31 cellular contexts compared by ENCODE assay signal in genomic region chr20:47079047-47079446, GRCh38.
"Had no signal": no experiment of that assay in that cellular context is flagged by ENCODE, and none has a peak within 500 bp of the region (broad histone marks: within the 10 kb centered on the region; RNA-seq: fewer than 3 reads in every experiment).

No MANE protein-coding gene starts in this region.

- FAIRE-seq: TTC549 had no signal

- DNase-seq: activated B cell treated with CpG ODN at 0.5 μM for 24 hours; activated CD4-positive, alpha-beta memory T cell treated with anti-CD3 and anti-CD28 coated beads for 36 hours; activated CD4-positive, alpha-beta memory T cell treated with anti-CD3 and anti-CD28 coated beads, Interleukin-2, amount 10 ng/mL, durations not matched to agents 7 days and 5 days; activated CD4-positive, alpha-beta T cell treated with anti-CD3 and anti-CD28 coated beads for 1 hour; activated CD4-positive, alpha-beta T cell treated with anti-CD3 and anti-CD28 coated beads for 36 hours; activated CD4-positive, alpha-beta T cell treated with anti-CD3 and anti-CD28 coated beads for 4 hours; activated CD4-positive, alpha-beta T cell treated with anti-CD3 and anti-CD28 coated beads for 48 hours; activated CD4-positive, alpha-beta T cell treated with anti-CD3 and anti-CD28 coated beads, Interleukin-2, amount 10 ng/mL, durations not matched to agents 24 days and 14 days; activated CD4-positive, alpha-beta T cell treated with anti-CD3 and anti-CD28 coated beads, Interleukin-2, amount 10 ng/mL, durations not matched to agents 7 days and 5 days; activated CD4-positive, alpha-beta T cell treated with anti-CD3 and anti-CD28 coated beads, Interleukin-2, amount 50 U/mL, for 1 hour; activated CD4-positive, alpha-beta T cell treated with anti-CD3 and anti-CD28 coated beads, Interleukin-2, amount 50 U/mL, for 4 hours; activated CD4-positive, alpha-beta T cell treated with anti-CD3 and anti-CD28 coated beads, Interleukin-2, amount 50 U/mL, for 48 hours; activated CD4-positive, CD25-positive, alpha-beta regulatory T cell; activated CD4-positive, CD25-positive, alpha-beta regulatory T cell treated with anti-CD3 and anti-CD28 coated beads, Interleukin-2, amount 50 U/mL, for 72 hours; activated CD8-positive, alpha-beta memory T cell treated with anti-CD3 and anti-CD28 coated beads for 24 hours; activated CD8-positive, alpha-beta memory T cell treated with anti-CD3 and anti-CD28 coated beads, Interleukin-2, amount 50 U/mL, for 4 hours; activated CD8-positive, alpha-beta memory T cell treated with anti-CD3 and anti-CD28 coated beads, Interleukin-2, amount 50 U/mL, for 48 hours; activated CD8-positive, alpha-beta T cell treated with anti-CD3 and anti-CD28 coated beads for 36 hours; activated CD8-positive, alpha-beta T cell treated with anti-CD3 and anti-CD28 coated beads, Interleukin-2, amount 10 ng/mL, durations not matched to agents 7 days and 5 days; activated T-cell treated with anti-CD3 and anti-CD28 coated beads for 4 hours; T-cell; T-helper 1 cell; T-helper 17 cell; T-helper 2 cell; T-helper 9 cell; T1000; WERI-Rb-1 had no signal

- H3K27ac ChIP-seq: WERI-Rb-1 had no signal

- ATAC-seq: activated CD4-positive, alpha-beta T cell treated with anti-CD3 and anti-CD28 coated beads for 36 hours; activated CD4-positive, CD25-positive, alpha-beta regulatory T cell treated with anti-CD3 and anti-CD28 coated beads, Interleukin-2, amount 50 U/mL, for 24 hours; activated CD8-positive, alpha-beta memory T cell treated with anti-CD3 and anti-CD28 coated beads, Interleukin-2, amount 10 ng/mL, durations not matched to agents 7 days and 5 days; activated CD8-positive, alpha-beta T cell treated with anti-CD3 and anti-CD28 coated beads for 36 hours; activated CD8-positive, alpha-beta T cell treated with anti-CD3 and anti-CD28 coated beads, Interleukin-2, amount 10 ng/mL, durations not matched to agents 7 days and 5 days; T-cell; T-helper 17 cell; WTC11 had no signal
